In the genomic region with DNA sequence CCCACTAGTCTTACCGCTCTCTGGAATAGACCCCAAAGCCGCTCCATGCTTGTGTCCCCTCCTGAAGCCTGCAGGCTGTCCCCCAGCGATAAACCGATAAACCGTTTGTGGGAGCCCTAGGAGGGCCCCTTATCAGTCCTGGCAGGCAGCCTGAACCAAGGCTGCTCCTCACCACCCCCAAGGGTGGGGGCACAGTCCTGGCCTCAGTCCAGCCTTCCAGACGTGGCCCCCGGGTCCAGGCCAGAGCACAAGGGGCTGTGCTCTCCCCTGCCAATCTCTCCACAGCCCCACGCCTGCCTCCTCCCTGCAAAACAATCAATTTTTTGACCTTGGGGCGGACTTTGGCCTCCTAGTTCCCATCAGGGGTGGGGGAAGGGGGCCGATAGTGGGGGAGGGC, we compare ENCODE assay signal across 23 cellular contexts. TPM values are rescaled to one million over a fixed set of nuclear protein-coding genes. Genes with fewer than 3 reads are reported as not detected.
DNase-seq lines count a peak whose midpoint lies in the region; ATAC-seq, FAIRE-seq and TF ChIP-seq lines count a peak whose summit lies in the region.
"Had no signal": no experiment of that assay in that cellular context is flagged by ENCODE, and none has a peak within 500 bp of the region (broad histone marks: within the 10 kb centered on the region; RNA-seq: fewer than 3 reads in every experiment).

A gene (minus strand): TSS at position 90 of the 397 bp plus-strand sequence. CDS start 43 bp downstream, at position 47.

- H3K4me3 Mint-ChIP-seq in natural killer cell treated with Interleukin-12 subunit alpha and Interleukin-12 subunit beta and Interleukin-15 and Interleukin-18, amount 100 ng/mL, for 72 hours = no peak within 1 kb of the TSS
- H3K4me3 Mint-ChIP-seq: naive B cell; stimulated activated effector memory CD8-positive, alpha-beta T cell treated with anti-CD3 and anti-CD28 coated beads, Interleukin-12 subunit alpha, Interleukin-12 subunit beta, amount 100 ng/mL, for 72 hours had no signal

- TF ChIP-seq CTCF in SK-N-SH (IDR thresholded peaks at IDR 0.05) = no peak
- no peak; a peak in 2 of 6 replicates for TF ChIP-seq CTCF in K562 (IDR thresholded peaks at IDR 0.05 in 2 of 3, conservative IDR thresholded peaks at IDR 0.05 in 1 of 3; ENCODE audit: insufficient read depth in 2 of 3, low read depth in 1 of 3, low read length in 3 of 3)
- TF ChIP-seq CTCF in psoas muscle (IDR thresholded peaks at IDR 0.05) = no peak

- ATAC-seq in SK-N-SH treated with all-trans-retinoic acid at 6 μM for 48 hours = no peak
- ATAC-seq in K562 = peak; percentile 79
- no peak for ATAC-seq in natural killer cell treated with Interleukin-12 subunit alpha and Interleukin-12 subunit beta and Interleukin-15 and Interleukin-18, amount 100 ng/mL, for 72 hours
- no peak for ATAC-seq in psoas muscle
- ATAC-seq: activated CD4-positive, CD25-positive, alpha-beta regulatory T cell treated with anti-CD3 and anti-CD28 coated beads, Interleukin-2, amount 50 U/mL, for 24 hours; esophagus mucosa; stimulated activated effector memory CD8-positive, alpha-beta T cell treated with anti-CD3 and anti-CD28 coated beads, Interleukin-12 subunit alpha, Interleukin-12 subunit beta, amount 100 ng/mL, for 72 hours had no signal

- DNase-seq in SK-N-SH = peak; percentile 82
- DNase-seq in NT2/D1 (ENCODE audit: low read depth, low spot score) = no peak
- DNase-seq in K562 (ENCODE audit: extremely low read depth in 1 of 4, low spot score in 3 of 4) = peak; percentile 98 to 99 (median 98)
- peak; percentile 28 for DNase-seq in natural killer cell treated with Interleukin-12 subunit alpha and Interleukin-12 subunit beta and Interleukin-15 and Interleukin-18, amount 100 ng/mL, for 72 hours (ENCODE audit: low spot score)
- DNase-seq in psoas muscle = no peak
- no peak for DNase-seq in NCI-H1417 (lab: John Stamatoyannopoulos, UW)
- DNase-seq in SIG-M5 (lab: John Stamatoyannopoulos, UW) = no peak
- DNase-seq: activated T-cell treated with anti-CD3 and anti-CD28 coated beads, Interleukin-2, amount 50 U/mL, for 1 hour; C1 segment of cervical spinal cord; dermis blood vessel endothelial cell; GOT3; naive B cell; NCI-H1694; NCI-H2227 treated with DMSO at 0.1 percent for 48 hours; stimulated activated CD4-positive, alpha-beta T cell treated with anti-CD3 and anti-CD28 coated beads, Interleukin-12 subunit alpha, Interleukin-12 subunit beta, amount 100 ng/mL, for 4 hours; tibial artery had no signal

- no peaks in the 10 kb centered on the region for H3K9me3 Mint-ChIP-seq in natural killer cell treated with Interleukin-12 subunit alpha and Interleukin-12 subunit beta and Interleukin-15 and Interleukin-18, amount 100 ng/mL, for 72 hours
- H3K9me3 Mint-ChIP-seq: naive B cell; stimulated activated effector memory CD8-positive, alpha-beta T cell treated with anti-CD3 and anti-CD28 coated beads, Interleukin-12 subunit alpha, Interleukin-12 subunit beta, amount 100 ng/mL, for 72 hours had no signal

- no peaks in the 10 kb centered on the region for H3K9me1 ChIP-seq in K562 (ENCODE audit: control insufficient read depth, insufficient read depth, low read length)

- no peaks in the 10 kb centered on the region for H3K4me1 Mint-ChIP-seq in natural killer cell treated with Interleukin-12 subunit alpha and Interleukin-12 subunit beta and Interleukin-15 and Interleukin-18, amount 100 ng/mL, for 72 hours (ENCODE audit: low read depth in 2 of 2)
- H3K4me1 Mint-ChIP-seq: stimulated activated effector memory CD8-positive, alpha-beta T cell treated with anti-CD3 and anti-CD28 coated beads, Interleukin-12 subunit alpha, Interleukin-12 subunit beta, amount 100 ng/mL, for 72 hours had no signal

- no TSS peak for BruUV-seq in K562 (replicated peaks; lab: Mats Ljungman, UMichigan)

- intact Hi-C loops in K562 (cut with micrococcal nuclease) (loop anchor here (1.0 to 5.0 kb wide), 2 partner anchors 32 to 51 kb away; a partner anchor contains a TSS), psoas muscle (cut with DNase I) (no loop called here)

- H3K27me3 ChIP-seq in SK-N-SH (ENCODE audit: insufficient read depth) (peaks cover 6% of the 10 kb centered on the region; the same call in 1 of the 2 replicates), NT2/D1 (ENCODE audit: insufficient read depth, insufficient read length) (no peaks in the 10 kb centered on the region), K562 (ENCODE audit: control insufficient read depth in 2 of 2, insufficient read depth in 2 of 2, low read length in 2 of 2) (no peaks in the 10 kb centered on the region), psoas muscle (ENCODE audit: insufficient read depth in 3 of 3, low read length in 2 of 3) (peaks cover 0 to 28% (median 13%) of the 10 kb centered on the region in 3 donors)

- CTCF ChIA-PET in SK-N-SH (lab: Yijun Ruan, JAX) = interaction anchor here (1.2 to 12.8 kb wide), 3 partner anchors 7 to 81 kb away, joined by 4 to 109 read pairs (median 11); a partner anchor contains a TSS
- CTCF ChIA-PET in K562 (lab: Yijun Ruan, JAX; ENCODE audit: low intra/inter-chr PET ratio) = no interaction called here

- H3K4me2 ChIP-seq in SK-N-SH = no peak within 1 kb of the TSS
- peak within 1 kb of the TSS; percentile 95 for H3K4me2 ChIP-seq in K562 (ENCODE audit: insufficient read depth, low read length)

- H3K27me3 Mint-ChIP-seq in natural killer cell treated with Interleukin-12 subunit alpha and Interleukin-12 subunit beta and Interleukin-15 and Interleukin-18, amount 100 ng/mL, for 72 hours = peaks cover 0 to 9% of the 10 kb centered on the region in 2 donors

- H4K20me1 ChIP-seq in SK-N-SH (ENCODE audit: insufficient read depth) (no peaks in the 10 kb centered on the region), K562 (replicated peaks; ENCODE audit: control insufficient read depth, insufficient read depth, low read length) (no peaks in the 10 kb centered on the region)

- H3K4me3 ChIP-seq in SK-N-SH (ENCODE audit: low read depth in 2 of 2, low read length in 1 of 2) (no peak within 1 kb of the TSS), NT2/D1 (ENCODE audit: insufficient read length, low read depth) (no peak within 1 kb of the TSS), K562 (peak within 1 kb of the TSS; percentile 55), psoas muscle (no peak within 1 kb of the TSS)
- H3K4me3 ChIP-seq: breast epithelium, lung, tibial artery had no signal

- POLR2A ChIA-PET in SK-N-SH (lab: Yijun Ruan, JAX) = interaction anchor here (1.5 kb wide), 1 partner anchor 31 kb away, joined by 4 read pairs; a partner anchor contains a TSS
- POLR2A ChIA-PET in K562 (lab: Yijun Ruan, JAX) = interaction anchor here (1.3 to 1.7 kb wide), 3 partner anchors 12 to 42 kb away, joined by 5 to 6 read pairs (median 6); no protein-coding TSS in a partner anchor

- H3K4me1 ChIP-seq in SK-N-SH (ENCODE audit: control insufficient read depth in 1 of 2, insufficient read depth in 2 of 2, low read depth in 1 of 2, low read length in 1 of 2) = peaks cover 0 to 9% of the 10 kb centered on the region in 2 experiments; a peak in 1 of 4 replicates
- peaks cover 8% of the 10 kb centered on the region for H3K4me1 ChIP-seq in NT2/D1 (ENCODE audit: insufficient read depth, insufficient read length)
- peaks cover 25 to 44% of the 10 kb centered on the region in 2 experiments for H3K4me1 ChIP-seq in K562 (replicated peaks in 1 of 2; ENCODE audit: control insufficient read depth in 2 of 2, insufficient read depth in 2 of 2, low read length in 2 of 2)
- no peaks in the 10 kb centered on the region for H3K4me1 ChIP-seq in psoas muscle
- H3K4me1 ChIP-seq: breast epithelium, tibial artery had no signal

- H3K9me2 ChIP-seq in SK-N-SH = no peaks in the 10 kb centered on the region

- WGBS in SK-N-SH (ENCODE audit: low lambda C conversion rate) = 54% methylated on average over 10 of the region's 10 CpGs
- WGBS in K562 (ENCODE audit: insufficient coverage, low coverage, missing lambda C conversion rate) = 3% methylated on average over 9 of the region's 10 CpGs
- 56 to 63% (median 58%) methylated on average over 10 of the region's 10 CpGs for WGBS in psoas muscle, 3 donors

- no peaks in the 10 kb centered on the region for H3K36me3 Mint-ChIP-seq in natural killer cell treated with Interleukin-12 subunit alpha and Interleukin-12 subunit beta and Interleukin-15 and Interleukin-18, amount 100 ng/mL, for 72 hours
- H3K36me3 Mint-ChIP-seq: naive B cell had no signal

- FAIRE-seq in K562 (lab: Jason Lieb, UNC) = peak; percentile 98

- no peak within 1 kb of the TSS for H3K9ac ChIP-seq in SK-N-SH
- peak within 1 kb of the TSS; percentile 21 for H3K9ac ChIP-seq in NT2/D1 (ENCODE audit: insufficient read length, low read depth)
- H3K9ac ChIP-seq in K562 (ENCODE audit: insufficient read depth in 1 of 2, low read depth in 2 of 2, low read length in 2 of 2) = peak within 1 kb of the TSS; percentile 92 to 94

- H3K9me3 ChIP-seq in SK-N-SH = no peaks in the 10 kb centered on the region
- H3K9me3 ChIP-seq in NT2/D1 (ENCODE audit: insufficient read depth, low read length) = no peaks in the 10 kb centered on the region
- H3K9me3 ChIP-seq in K562 (replicated peaks; ENCODE audit: control insufficient read depth, insufficient read depth, low read depth, low read length) = no peaks in the 10 kb centered on the region
- no peaks in the 10 kb centered on the region for H3K9me3 ChIP-seq in psoas muscle
- H3K9me3 ChIP-seq: breast epithelium, tibial artery had no signal

- H3F3A ChIP-seq in SK-N-SH (replicated peaks; ENCODE audit: insufficient read depth) = no peaks in the 10 kb centered on the region

- H3K36me3 ChIP-seq in SK-N-SH (replicated peaks in 1 of 2; ENCODE audit: control insufficient read depth in 1 of 2, insufficient read depth in 2 of 2, low read length in 1 of 2) = no peaks in the 10 kb centered on the region
- H3K36me3 ChIP-seq in NT2/D1 (ENCODE audit: insufficient read depth, insufficient read length, low read length) = no peaks in the 10 kb centered on the region
- peaks cover 10% of the 10 kb centered on the region for H3K36me3 ChIP-seq in K562 (ENCODE audit: control insufficient read depth, insufficient read depth, low read length)
- no peaks in the 10 kb centered on the region for H3K36me3 ChIP-seq in psoas muscle (ENCODE audit: insufficient read depth in 1 of 2, low read depth in 1 of 2)
- H3K36me3 ChIP-seq: breast epithelium, tibial artery had no signal

- H3K79me2 ChIP-seq in SK-N-SH (ENCODE audit: insufficient read depth) (no peaks in the 10 kb centered on the region), K562 (ENCODE audit: control insufficient read depth, insufficient read depth, low read length) (peaks cover 53% of the 10 kb centered on the region)

- in situ Hi-C loops in K562 (cut with MboI) = no loop called here

- H3K27ac Mint-ChIP-seq in natural killer cell treated with Interleukin-12 subunit alpha and Interleukin-12 subunit beta and Interleukin-15 and Interleukin-18, amount 100 ng/mL, for 72 hours = no peak within 1 kb of the TSS
- H3K27ac Mint-ChIP-seq: stimulated activated effector memory CD8-positive, alpha-beta T cell treated with anti-CD3 and anti-CD28 coated beads, Interleukin-12 subunit alpha, Interleukin-12 subunit beta, amount 100 ng/mL, for 72 hours had no signal

- H3K27ac ChIP-seq in SK-N-SH (ENCODE audit: low read depth in 2 of 2, low read length in 1 of 2) = no peak within 1 kb of the TSS
- H3K27ac ChIP-seq in K562 (ENCODE audit: extremely low read depth, low read depth, low read length) = peak within 1 kb of the TSS; percentile 98
- H3K27ac ChIP-seq in psoas muscle = no peak within 1 kb of the TSS
- H3K27ac ChIP-seq: 22Rv1, breast epithelium, tibial artery had no signal

- TF ChIP-seq EP300 in SK-N-SH (IDR thresholded peaks at IDR 0.05; ENCODE audit: borderline replicate concordance in 1 of 2, low read depth in 1 of 2, low read length in 1 of 2) = no peak
- peak; percentile 99 for TF ChIP-seq EP300 in K562 (IDR thresholded peaks at IDR 0.05; ENCODE audit: low read length)

- H2AFZ ChIP-seq in SK-N-SH (ENCODE audit: low read depth) = no peak within 1 kb of the TSS
- peak within 1 kb of the TSS; percentile 59 for H2AFZ ChIP-seq in K562 (ENCODE audit: low read depth, low read length)

- TF ChIP-seq POLR2A in K562 (conservative IDR thresholded peaks at IDR 0.05) = no peak

- TF ChIP-seq RAD21 in SK-N-SH (IDR thresholded peaks at IDR 0.05; ENCODE audit: low read length) (no peak), K562 (CRISPR knock-in tag; conservative IDR thresholded peaks at IDR 0.05 in 1 of 2, IDR thresholded peaks at IDR 0.05 in 1 of 2) (no peak)

RNA-seq across cellular contexts. Expression of the gene that starts here (rescaled TPM):
- polyA plus RNA-seq in SK-N-SH (2012; rRNA removed) (0.30 and 0.32 TPM in 2 replicates), K562 (2011; rRNA removed) (51.1 and 65.2 TPM in 2 replicates), K562 (2014; fragmentation: Illumina TruSeq; extraction: Trizol) (55.3 and 63.5 TPM in 2 replicates), K562 (2014; fragmentation: Nextera tagmentation; extraction: Ambion mirVana) (1 to 10 TPM; 3.8 to 4.7 TPM), K562 (2014; rRNA removed) (82.0 and 88.6 TPM in 2 replicates), psoas muscle (under 1 TPM in 2 of 3 donors, not detected in 1; 0.04 to 0.36 TPM)
- 0.13 and 0.33 TPM in 2 replicates for polyA plus RNA-seq in SK-N-SH (2012; cell fraction: cytosol; rRNA removed)
- polyA plus RNA-seq in SK-N-SH (2012; cell fraction: nucleus; rRNA removed) = 1.5 TPM in 2 replicates
- total RNA-seq in K562 (2011; cell fraction: chromatin; rRNA removed; ENCODE audit: low replicate concordance) = 166 and 461 TPM in 2 replicates
- 349 and 384 TPM in 2 replicates for total RNA-seq in K562 (2011; cell fraction: nucleolus; rRNA removed)
- total RNA-seq in K562 (2011; cell fraction: nucleoplasm; rRNA removed) = 215 and 227 TPM in 2 replicates
- total RNA-seq in K562 (2014; rRNA removed) (71.6 and 92.0 TPM in 2 replicates), K562 (2014; rRNA removed; fragmentation: Illumina TruSeq; extraction: Trizol) (16.3 and 21.7 TPM in 2 replicates), K562 (2015; rRNA removed; fragmentation: Illumina TruSeq; extraction: Trizol) (40.8 and 44.0 TPM in 2 replicates), K562 (2021) (121 and 123 TPM in 2 replicates), psoas muscle (not detected)
- polyA plus RNA-seq in K562 (2011; cell fraction: cytosol; rRNA removed) = 41.2 and 121 TPM in 2 replicates
- polyA plus RNA-seq in K562 (2011; cell fraction: nucleus; rRNA removed) = 267 and 470 TPM in 2 replicates
- 124 and 131 TPM in 2 replicates for polyA plus RNA-seq in K562 (2012)
- 12.8 and 26.7 TPM in 2 replicates for polyA minus RNA-seq in K562 (2011; rRNA and poly(A)+ RNA removed)
- polyA minus RNA-seq in K562 (2011; cell fraction: cytosol; rRNA and poly(A)+ RNA removed) = 58.1 and 69.5 TPM in 2 replicates
- 62.4 and 89.8 TPM in 2 replicates for polyA minus RNA-seq in K562 (2011; cell fraction: nucleus; rRNA and poly(A)+ RNA removed)
- total RNA-seq in natural killer cell treated with Interleukin-12 subunit alpha and Interleukin-12 subunit beta and Interleukin-15 and Interleukin-18, amount 100 ng/mL, for 72 hours = 10 to 100 TPM; 10.1 to 34.1 TPM

Comparison
In these comparisons a context has a peak if more than half of its experiments do, and no peak if none do; other contexts are left out.
1. RNA of the gene that starts here (total RNA-seq): 16.3 to 461 TPM in K562 and 10.1 to 34.1 TPM in natural killer cell treated with Interleukin-12 subunit alpha and Interleukin-12 subunit beta and Interleukin-15 and Interleukin-18, amount 100 ng/mL, for 72 hours; not detected in psoas muscle; every median in the first group is over 4 times any median in the second.
2. DNase-seq: peak in SK-N-SH (single experiment), K562 (4 of 4) and natural killer cell treated with Interleukin-12 subunit alpha and Interleukin-12 subunit beta and Interleukin-15 and Interleukin-18, amount 100 ng/mL, for 72 hours (single experiment); none in NT2/D1 (single experiment), psoas muscle (0 of 2), NCI-H1417 (0 of 3) and SIG-M5 (single experiment).